In genomic region chr5:23012842-23013241, GRCh38 we compare ENCODE assay signal across 2 cellular contexts.
TF ChIP-seq lines count a peak whose summit lies in the region.

No MANE protein-coding gene starts in this region.

TF ChIP-seq in A549, 52 proteins besides CTCF, POLR2A, EP300 and RAD21 (continued from another document):
- TF ChIP-seq HMGXB4 (CRISPR knock-in tag; IDR thresholded peaks at IDR 0.05; ENCODE audit: borderline replicate concordance): no peak
- TF ChIP-seq ELK1 (IDR thresholded peaks at IDR 0.05; ENCODE audit: low read depth, low read length): no peak

TF ChIP-seq in WTC11, 78 proteins besides CTCF, POLR2A, EP300 and RAD21 (continued from another document):
- no peak for TF ChIP-seq CBFB (CRISPR knock-in tag; IDR thresholded peaks at IDR 0.05; ENCODE audit: low read depth)
- TF ChIP-seq NR3C1 (CRISPR knock-in tag; conservative IDR thresholded peaks at IDR 0.05; ENCODE audit: low read depth): no peak
- no peak for TF ChIP-seq PRRX2 (CRISPR knock-in tag; IDR thresholded peaks at IDR 0.05)
- TF ChIP-seq OVOL2 (CRISPR knock-in tag; IDR thresholded peaks at IDR 0.05; ENCODE audit: borderline replicate concordance): no peak
